Comparison of ENCODE assay signal across 9 cellular contexts in the genomic region with DNA sequence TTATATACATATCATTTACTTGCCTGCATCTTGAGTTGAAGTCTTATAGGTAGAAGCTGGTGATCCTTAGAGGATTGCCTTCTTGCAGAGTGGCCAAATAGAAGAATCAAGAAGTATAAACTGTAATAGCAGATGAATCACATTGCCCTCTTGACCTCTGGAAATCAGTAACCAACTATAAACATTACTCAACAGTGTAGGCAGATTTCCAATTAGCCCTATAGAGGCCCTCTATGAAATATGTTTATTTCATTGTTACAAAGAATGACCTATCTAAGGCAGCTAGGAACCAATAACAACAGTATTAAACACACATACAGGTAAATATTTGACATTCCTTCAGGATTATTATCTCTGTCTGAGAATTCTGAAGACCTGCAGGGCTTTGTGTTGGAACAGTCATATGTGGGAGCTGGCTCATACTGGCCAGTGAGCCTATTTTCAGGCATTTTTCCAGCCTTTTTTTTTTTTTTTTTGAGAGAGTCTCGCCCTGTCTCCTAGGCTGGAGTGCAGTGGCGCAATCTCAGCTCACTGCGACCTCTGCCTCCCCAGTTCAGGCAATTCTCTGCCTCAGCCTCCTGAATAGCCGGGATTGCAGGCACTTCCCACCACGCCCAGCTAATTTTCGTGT. TPM values are rescaled to one million over a fixed set of nuclear protein-coding genes. Genes with fewer than 3 reads are reported as not detected.
A peak's percentile ranks its signal among the peaks of the same experiment; 100 is the strongest.
DNase-seq lines count a peak whose midpoint lies in the region; ATAC-seq, FAIRE-seq and TF ChIP-seq lines count a peak whose summit lies in the region.
"Had no signal": no experiment of that assay in that cellular context is flagged by ENCODE, and none has a peak within 500 bp of the region (broad histone marks: within the 10 kb centered on the region; RNA-seq: fewer than 3 reads in every experiment).

No MANE protein-coding gene starts in this region.

- ATAC-seq in HG03571 (IDR thresholded peaks at IDR 0.05; ENCODE audit: unreplicated experiment), result no peak

- TF ChIP-seq POLR2A in lower leg skin (IDR thresholded peaks at IDR 0.05), result no peak

- H3K36me3 Mint-ChIP-seq in progenitor cell of endocrine pancreas (ENCODE audit: insufficient read depth), result peaks cover 4% of the 10 kb centered on the region

- TF ChIP-seq CTCF in progenitor cell of endocrine pancreas (IDR thresholded peaks at IDR 0.05; ENCODE audit: unreplicated experiment), result no peak
- TF ChIP-seq CTCF in lower leg skin (IDR thresholded peaks at IDR 0.05), result no peak

- WGBS in lower leg skin, 2 donors, result 71 to 91% methylated on average over 6 of the region's 6 CpGs

- peaks cover 19% of the 10 kb centered on the region for H3K4me1 Mint-ChIP-seq in progenitor cell of endocrine pancreas (ENCODE audit: low read depth)
- H3K4me1 Mint-ChIP-seq: memory B cell had no signal

- H3K27me3 Mint-ChIP-seq in progenitor cell of endocrine pancreas, result no peaks in the 10 kb centered on the region

- H3K4me3 ChIP-seq in lower leg skin (ENCODE audit: low read depth, poor library complexity, severe bottlenecking), result no peak overlapping the region

- DNase-seq in EL (peak; percentile 78), RCC 7860 (ENCODE audit: low spot score) (peak; percentile 98), fibroblast of peridontal ligament (ENCODE audit: extremely low read depth) (peak; percentile 91), progenitor cell of endocrine pancreas (ENCODE audit: low spot score, unreplicated experiment) (no peak), cerebellar nuclear complex (lab: John Stamatoyannopoulos, UW) (no peak), SK-N-DZ (ENCODE audit: low spot score) (no peak), lower leg skin (ENCODE audit: low spot score in 2 of 2) (no peak)

- H3K27ac Mint-ChIP-seq in progenitor cell of endocrine pancreas, result peak overlapping the region; percentile 76
- H3K27ac Mint-ChIP-seq: memory B cell had no signal

- intact Hi-C loops in lower leg skin (cut with DNase I; ENCODE audit: low total_unique reads), result no loop called here

- peaks cover 2% of the 10 kb centered on the region for H3K9me3 Mint-ChIP-seq in progenitor cell of endocrine pancreas (ENCODE audit: low read depth)

- H3K4me3 Mint-ChIP-seq in progenitor cell of endocrine pancreas (ENCODE audit: low read depth), result no peak overlapping the region
- H3K4me3 Mint-ChIP-seq: memory B cell had no signal

- FAIRE-seq in RCC 7860 (lab: Jason Lieb, UNC), result peak; percentile 99

RNA-seq across cellular contexts. Expression of gene SRI, which starts 7.2 kb away (rescaled TPM):
- 126 and 128 TPM in 2 replicates for total RNA-seq in progenitor cell of endocrine pancreas
- polyA plus RNA-seq in SK-N-DZ (2014; cell fraction: cytosol; rRNA removed), result 64.5 and 79.0 TPM in 2 replicates
- polyA plus RNA-seq in SK-N-DZ (2014; cell fraction: nucleus; rRNA removed), result 84.7 and 86.0 TPM in 2 replicates
- total RNA-seq in lower leg skin, result 10 to 100 TPM; 24.6 to 43.9 (median 42.2) TPM

Comparison
In these comparisons a context has a peak if more than half of its experiments do, and no peak if none do; other contexts are left out.
1. DNase-seq: peak in EL (single experiment), RCC 7860 (single experiment) and fibroblast of peridontal ligament (single experiment); none in progenitor cell of endocrine pancreas (single experiment), cerebellar nuclear complex (0 of 2), SK-N-DZ (single experiment) and lower leg skin (0 of 2).